8 cellular contexts compared by ENCODE assay signal in genomic region chr2:61670591-61671503, GRCh38.
DNase-seq lines count a peak whose midpoint lies in the region; ATAC-seq and TF ChIP-seq lines count a peak whose summit lies in the region.

No MANE protein-coding gene starts in this region.

- peaks cover 9 to 20% (median 18%) of the 10 kb centered on the region in 7 donors for H3K4me1 Mint-ChIP-seq in naive thymus-derived CD4-positive, alpha-beta T cell

- TF ChIP-seq POLR2A in erythroblast (IDR thresholded peaks at IDR 0.05; ENCODE audit: low read length) = no peak

- peaks cover 3 to 10% of the 10 kb centered on the region in 2 donors for H3K4me1 ChIP-seq in naive thymus-derived CD4-positive, alpha-beta T cell (ENCODE audit: control insufficient read depth in 2 of 2, insufficient read depth in 2 of 2, low read length in 2 of 2)

- POLR2A ChIA-PET in naive thymus-derived CD4-positive, alpha-beta T cell (lab: Charles Lee) = interaction anchor here (0.6 to 1.1 kb wide), 3 partner anchors 94 to 178 kb away, joined by 4 read pairs; no protein-coding TSS in a partner anchor

- intact Hi-C loops in naive thymus-derived CD4-positive, alpha-beta T cell (cut with micrococcal nuclease) = loop anchor here in 1 of 2 donors (1.0 to 2.0 kb wide), 3 partner anchors 23 to 133 kb away; partner anchors contain the start of gene XPO1

- CTCF ChIA-PET in naive thymus-derived CD4-positive, alpha-beta T cell (lab: Charles Lee) = interaction anchor here (0.6 to 0.7 kb wide), 2 partner anchors 87 to 245 kb away, joined by 3 read pairs; no protein-coding TSS in a partner anchor

- peaks cover 4 to 22% (median 17%) of the 10 kb centered on the region in 11 donors for H3K9me3 Mint-ChIP-seq in naive thymus-derived CD4-positive, alpha-beta T cell

- H3K27me3 Mint-ChIP-seq in naive thymus-derived CD4-positive, alpha-beta T cell = no peaks in the 10 kb centered on the region

- no peaks in the 10 kb centered on the region for H3K36me3 ChIP-seq in naive thymus-derived CD4-positive, alpha-beta T cell (ENCODE audit: control insufficient read depth in 2 of 3, insufficient read depth in 3 of 3, low read length in 3 of 3)

- H3K4me3 ChIP-seq in epithelial cell of proximal tubule (ENCODE audit: low read depth, low read length) = peak overlapping the region; percentile 35
- peak overlapping the region; percentile 29 for H3K4me3 ChIP-seq in naive thymus-derived CD4-positive, alpha-beta T cell (ENCODE audit: low read length)

- H3K9me3 ChIP-seq in naive thymus-derived CD4-positive, alpha-beta T cell (ENCODE audit: control insufficient read depth in 2 of 3, low read length in 3 of 3) = peaks cover 0 to 13% (median 0%) of the 10 kb centered on the region in 3 experiments

- H3K27me3 ChIP-seq in naive thymus-derived CD4-positive, alpha-beta T cell (ENCODE audit: control insufficient read depth in 2 of 2, insufficient read depth in 2 of 2, low read length in 2 of 2) = no peaks in the 10 kb centered on the region

- peak; percentile 79 to 82 for ATAC-seq in activated CD4-positive, CD25-positive, alpha-beta regulatory T cell treated with anti-CD3 and anti-CD28 coated beads, Interleukin-2, amount 50 U/mL, for 24 hours
- ATAC-seq in HG02798 (IDR thresholded peaks at IDR 0.05; ENCODE audit: poor library complexity, unreplicated experiment) = peak; percentile 68
- peak; percentile 36 for ATAC-seq in naive thymus-derived CD4-positive, alpha-beta T cell

- peak overlapping the region; percentile 26 to 95 (median 74) for H3K27ac Mint-ChIP-seq in naive thymus-derived CD4-positive, alpha-beta T cell

- DNase-seq in activated CD4-positive, CD25-positive, alpha-beta regulatory T cell (lab: John Stamatoyannopoulos, UW) = no peak
- DNase-seq in SW480 (ENCODE audit: low spot score) = peak; percentile 54
- peak; percentile 61 for DNase-seq in epithelial cell of proximal tubule (ENCODE audit: low read depth)
- peak in 2 of 9 donors; percentile 3 to 13 for DNase-seq in naive thymus-derived CD4-positive, alpha-beta T cell
- DNase-seq in erythroblast (lab: John Stamatoyannopoulos, UW) = no peak
- DNase-seq in GF-D8 (lab: John Stamatoyannopoulos, UW) = no peak

- H3K27ac ChIP-seq in naive thymus-derived CD4-positive, alpha-beta T cell (ENCODE audit: low read depth, low read length) = peak overlapping the region; percentile 52

- peaks cover 6 to 16% (median 12%) of the 10 kb centered on the region in 5 donors for H3K36me3 Mint-ChIP-seq in naive thymus-derived CD4-positive, alpha-beta T cell

- TF ChIP-seq CTCF in epithelial cell of proximal tubule (conservative IDR thresholded peaks at IDR 0.05; ENCODE audit: low read depth, low read length) = no peak

- H3K4me3 Mint-ChIP-seq in naive thymus-derived CD4-positive, alpha-beta T cell = peak overlapping the region; percentile 2 to 88 (median 70)

Comparison
In these comparisons a context has a peak if more than half of its experiments do, and no peak if none do; other contexts are left out.
1. DNase-seq: peak in SW480 (single experiment) and epithelial cell of proximal tubule (single experiment); none in activated CD4-positive, CD25-positive, alpha-beta regulatory T cell (0 of 4), erythroblast (0 of 2) and GF-D8 (single experiment).
2. Peak in every context shown above with its lines, with median percentiles within 50 percentile points of each other: ATAC-seq.